In the genomic region with DNA sequence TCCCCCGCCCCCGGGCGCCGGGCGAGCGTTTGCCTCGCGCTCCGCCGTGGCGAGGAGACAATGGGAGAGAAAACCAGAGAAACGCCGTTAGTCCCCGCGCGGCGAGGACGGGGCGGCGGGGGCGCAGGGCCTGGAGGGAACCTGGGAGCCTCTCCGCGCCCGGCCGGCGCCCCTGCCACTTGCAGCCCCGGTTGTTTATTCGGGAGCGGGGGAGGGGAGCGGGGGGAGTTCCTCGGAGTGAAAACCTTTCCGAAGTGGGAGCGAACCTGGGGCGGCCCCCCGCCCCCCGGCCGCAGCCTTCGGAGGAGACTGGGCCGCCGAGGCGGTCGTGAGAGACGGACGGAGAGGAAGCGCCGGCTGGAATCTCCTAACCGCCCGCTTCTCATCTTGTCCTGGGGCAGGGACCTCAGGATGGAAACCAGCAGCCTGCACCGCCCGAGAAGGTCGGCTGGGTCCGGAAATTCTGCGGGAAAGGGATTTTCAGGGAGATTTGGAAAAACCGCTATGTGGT, we compare ENCODE assay signal across 9 cellular contexts. TPM values are rescaled to one million over a fixed set of nuclear protein-coding genes. Genes with fewer than 3 reads are reported as not detected.
A peak's percentile ranks its signal among the peaks of the same experiment; 100 is the strongest.
DNase-seq lines count a peak whose midpoint lies in the region; ATAC-seq, FAIRE-seq and TF ChIP-seq lines count a peak whose summit lies in the region.
"Had no signal": no experiment of that assay in that cellular context is flagged by ENCODE, and none has a peak within 500 bp of the region (broad histone marks: within the 10 kb centered on the region; RNA-seq: fewer than 3 reads in every experiment).

No MANE protein-coding gene starts in this region.

- no peak for TF ChIP-seq CTCF in OCI-LY1 (IDR thresholded peaks at IDR 0.05; ENCODE audit: low read length)
- TF ChIP-seq CTCF in ascending aorta (IDR thresholded peaks at IDR 0.05): no peak
- TF ChIP-seq CTCF in kidney (IDR thresholded peaks at IDR 0.05; ENCODE audit: borderline replicate concordance, extremely low read depth, insufficient read depth): no peak

- peak overlapping the region; percentile 76 for H3K4me3 ChIP-seq in OCI-LY1 (ENCODE audit: low read depth, low read length, poor library complexity, severe bottlenecking)
- H3K4me3 ChIP-seq in ascending aorta: peak overlapping the region; percentile 94 to 95
- H3K4me3 ChIP-seq in kidney (ENCODE audit: low read length in 2 of 2): peak overlapping the region; percentile 53 to 54

- H3K4me1 ChIP-seq in OCI-LY1 (ENCODE audit: insufficient read depth, low read length, severe bottlenecking): peaks cover 22% of the 10 kb centered on the region
- H3K4me1 ChIP-seq in ascending aorta: peaks cover 8 to 25% of the 10 kb centered on the region in 2 donors
- peaks cover 0 to 5% of the 10 kb centered on the region in 2 donors for H3K4me1 ChIP-seq in kidney (ENCODE audit: control insufficient read depth in 1 of 2, insufficient read depth in 1 of 2, low read depth in 1 of 2, low read length in 2 of 2)

- peak overlapping the region; percentile 83 for H3K4me2 ChIP-seq in OCI-LY1 (ENCODE audit: low read length)

- no peak for TF ChIP-seq POLR2A in GM12891 (IDR thresholded peaks at IDR 0.05; ENCODE audit: low read depth, low read length)

- H3K27me3 ChIP-seq in OCI-LY1 (ENCODE audit: insufficient read depth, low read length) (no peaks in the 10 kb centered on the region), ascending aorta (no peaks in the 10 kb centered on the region)

- DNase-seq in GM12891 (ENCODE audit: insufficient read length, low spot score): no peak
- DNase-seq in ascending aorta (ENCODE audit: low spot score in 2 of 2): no peak
- DNase-seq in kidney: peak; percentile 78
- peak in 5 of 6 experiments; percentile 10 to 54 (median 18) for DNase-seq in stimulated activated naive CD4-positive, alpha-beta T cell (lab: John Stamatoyannopoulos, UW)
- DNase-seq in SK-N-DZ (ENCODE audit: low spot score): no peak

- intact Hi-C loops in ascending aorta (cut with DNase I) (loop anchor here (1.0 kb wide), 1 partner anchor 37 kb away; no protein-coding TSS in a partner anchor), kidney (cut with DNase I) (loop anchor here (10.0 kb wide), 1 partner anchor 56 kb away; no protein-coding TSS in a partner anchor)

- H3K9me3 ChIP-seq in OCI-LY1 (ENCODE audit: low read length) (no peaks in the 10 kb centered on the region), ascending aorta (no peaks in the 10 kb centered on the region), kidney (ENCODE audit: control insufficient read depth in 1 of 2, low read length in 2 of 2) (no peaks in the 10 kb centered on the region)

- peak overlapping the region; percentile 78 for H3K27ac ChIP-seq in OCI-LY1 (ENCODE audit: low read depth, low read length, poor library complexity, severe bottlenecking)
- peak overlapping the region; percentile 96 to 97 for H3K27ac ChIP-seq in ascending aorta
- peak overlapping the region; percentile 53 to 80 for H3K27ac ChIP-seq in kidney (ENCODE audit: low read depth in 2 of 2, low read length in 2 of 2)

- H3K79me2 ChIP-seq in OCI-LY1 (ENCODE audit: insufficient read depth, low read length): no peaks in the 10 kb centered on the region

- H3F3A ChIP-seq in OCI-LY1 (ENCODE audit: insufficient read depth, low read length): no peaks in the 10 kb centered on the region

- FAIRE-seq in GM12891 (lab: Jason Lieb, UNC) (no peak), kidney (lab: Jason Lieb, UNC) (no peak)
- FAIRE-seq: TTC549 had no signal

- no peaks in the 10 kb centered on the region for H3K9me2 ChIP-seq in OCI-LY1 (ENCODE audit: low read depth, low read length)

- ATAC-seq in GM18907 (IDR thresholded peaks at IDR 0.05; ENCODE audit: unreplicated experiment) (no peak), GM21526 (IDR thresholded peaks at IDR 0.05; ENCODE audit: low FRiP score, unreplicated experiment) (no peak)

- H3K9ac ChIP-seq in OCI-LY1 (ENCODE audit: low read length): peak overlapping the region; percentile 78
- H3K9ac ChIP-seq in kidney (ENCODE audit: low read length in 2 of 2): peak overlapping the region; percentile 34 to 71

- no peak overlapping the region for H2AFZ ChIP-seq in OCI-LY1 (ENCODE audit: low read length)

- H4K20me1 ChIP-seq in OCI-LY1 (ENCODE audit: insufficient read depth, low read length): no peaks in the 10 kb centered on the region

- H3K36me3 ChIP-seq in OCI-LY1 (ENCODE audit: insufficient read depth, low read length): peaks cover 17% of the 10 kb centered on the region; the same call in 1 of the 2 replicates
- peaks cover 25 to 28% of the 10 kb centered on the region in 2 donors for H3K36me3 ChIP-seq in ascending aorta
- no peaks in the 10 kb centered on the region for H3K36me3 ChIP-seq in kidney (ENCODE audit: control insufficient read depth in 1 of 2, insufficient read depth in 2 of 2, low read length in 2 of 2)

TF ChIP-seq in GM12891, 5 proteins besides CTCF, POLR2A, EP300 and RAD21:
- TF ChIP-seq POLR2AphosphoS5 (IDR thresholded peaks at IDR 0.05; ENCODE audit: low read depth, low read length): 0 out of 2 replicates have a peak, but pooled peaks have one; percentile 13
- TF ChIP-seq POU2F2 (IDR thresholded peaks at IDR 0.05; ENCODE audit: low read depth, low read length): no peak

RNA-seq across cellular contexts. Expression of a gene that starts 0.8 kb away (rescaled TPM):
- polyA plus RNA-seq in GM12891 (2012; ENCODE audit: low read depth, missing spikeins): 79.1 TPM
- total RNA-seq in ascending aorta: 88.9 TPM
- 32.7 TPM for total RNA-seq in kidney
- 28.0 TPM for polyA plus RNA-seq in kidney (ENCODE audit: insufficient read depth, low read depth, low replicate concordance)
- polyA plus RNA-seq in SK-N-DZ (2014; cell fraction: cytosol; rRNA removed): 97.1 and 99.5 TPM in 2 replicates
- polyA plus RNA-seq in SK-N-DZ (2014; cell fraction: nucleus; rRNA removed): 94.0 and 97.7 TPM in 2 replicates

Comparison
In these comparisons a context has a peak if more than half of its experiments do, and no peak if none do; other contexts are left out.
1. DNase-seq: peak in kidney (single experiment) and stimulated activated naive CD4-positive, alpha-beta T cell (5 of 6); none in GM12891 (single experiment), ascending aorta (0 of 2) and SK-N-DZ (single experiment).
2. Peak in every context shown above with its lines, with median percentiles within 50 percentile points of each other: H3K27ac ChIP-seq and H3K4me3 ChIP-seq.